Comparison of ENCODE assay signal across 1 cellular context in the genomic region with DNA sequence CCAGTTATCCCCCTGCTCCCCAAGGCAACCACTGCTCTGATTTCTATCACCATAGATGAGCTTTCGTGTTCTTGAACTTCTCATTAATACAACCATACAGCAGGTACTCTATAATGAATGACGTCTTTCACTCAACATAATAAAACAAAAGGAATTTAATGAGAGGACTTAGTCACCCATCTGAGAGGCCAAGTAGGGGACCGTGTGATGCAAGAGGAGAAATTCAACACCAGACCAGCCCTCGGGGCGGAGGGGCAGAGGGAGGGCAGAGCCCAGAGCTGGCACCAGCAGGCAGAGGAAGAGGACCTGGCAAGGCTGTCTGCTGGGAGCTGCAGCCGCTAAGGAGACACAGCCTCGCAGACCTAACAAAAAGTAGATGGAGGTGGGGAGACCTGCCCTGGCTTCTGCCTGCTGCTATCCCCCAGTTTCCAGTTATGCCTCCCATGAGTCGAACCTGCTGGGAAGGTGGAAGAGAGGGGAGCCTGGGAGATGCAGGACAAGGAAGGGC.
TF ChIP-seq lines count a peak whose summit lies in the region.

No MANE protein-coding gene starts in this region.

TF ChIP-seq in HEK293, 187 proteins besides CTCF, POLR2A, EP300 and RAD21 (continued from another document and continues in another):
- TF ChIP-seq ZNF391 (tag by site-specific recombination; IDR thresholded peaks at IDR 0.05; ENCODE audit: borderline replicate concordance, low read depth) (peak; percentile 57; the same call in 1 of the 2 replicates), ZNF146 (tag by site-specific recombination; IDR thresholded peaks at IDR 0.05) (0 out of 2 replicates have a peak, but pooled peaks have one; percentile 14), ZNF26 (tag by site-specific recombination; IDR thresholded peaks at IDR 0.05) (no peak), ZNF837 (tag by site-specific recombination; IDR thresholded peaks at IDR 0.05) (no peak), ZFP37 (tag by site-specific recombination; IDR thresholded peaks at IDR 0.05) (0 out of 2 replicates have a peak, but pooled peaks have one; percentile 39), ZNF274 (IDR thresholded peaks at IDR 0.05; ENCODE audit: low read length) (no peak), ZNF274 (tag by site-specific recombination; IDR thresholded peaks at IDR 0.05; ENCODE audit: borderline replicate concordance) (no peak), ZNF18 (tag by site-specific recombination; IDR thresholded peaks at IDR 0.05) (no peak), ZNF426 (tag by site-specific recombination; IDR thresholded peaks at IDR 0.05) (no peak), ZNF350 (tag by site-specific recombination; IDR thresholded peaks at IDR 0.05) (no peak), HOXA7 (CRISPR knock-in tag; IDR thresholded peaks at IDR 0.05; ENCODE audit: borderline replicate concordance) (no peak), ZNF214 (tag by site-specific recombination; IDR thresholded peaks at IDR 0.05; ENCODE audit: borderline replicate concordance) (no peak), ZNF19 (tag by site-specific recombination; IDR thresholded peaks at IDR 0.05; ENCODE audit: low read depth) (no peak), ZNF24 (tag by site-specific recombination; IDR thresholded peaks at IDR 0.05) (peak; percentile 96), ZNF621 (tag by site-specific recombination; IDR thresholded peaks at IDR 0.05) (no peak), ZNF701 (tag by site-specific recombination; IDR thresholded peaks at IDR 0.05) (no peak), ZNF248 (tag by site-specific recombination; IDR thresholded peaks at IDR 0.05) (no peak), ZFP3 (tag by site-specific recombination; IDR thresholded peaks at IDR 0.05; ENCODE audit: low read depth) (no peak), ZNF404 (tag by site-specific recombination; IDR thresholded peaks at IDR 0.05) (no peak), ZNF311 (tag by site-specific recombination; IDR thresholded peaks at IDR 0.05; ENCODE audit: borderline replicate concordance) (no peak), ZNF239 (tag by site-specific recombination; IDR thresholded peaks at IDR 0.05) (no peak), ZNF302 (tag by site-specific recombination; IDR thresholded peaks at IDR 0.05; ENCODE audit: low read depth) (no peak), ZFP41 (tag by site-specific recombination; IDR thresholded peaks at IDR 0.05; ENCODE audit: borderline replicate concordance) (no peak), ZNF558 (tag by site-specific recombination; IDR thresholded peaks at IDR 0.05) (peak; percentile 61; the same call in 1 of the 2 replicates), ZNF639 (tag by site-specific recombination; IDR thresholded peaks at IDR 0.05) (peak; percentile 89), KLF10 (tag by site-specific recombination; IDR thresholded peaks at IDR 0.05) (peak; percentile 92), ZFHX2 (tag by site-specific recombination; conservative IDR thresholded peaks at IDR 0.05) (no peak), ZNF112 (tag by site-specific recombination; IDR thresholded peaks at IDR 0.05) (no peak), GLIS1 (tag by site-specific recombination; IDR thresholded peaks at IDR 0.05) (peak; percentile 97), ZNF184 (tag by site-specific recombination; IDR thresholded peaks at IDR 0.05) (0 out of 2 replicates have a peak, but pooled peaks have one; percentile 67), KLF7 (tag by site-specific recombination; IDR thresholded peaks at IDR 0.05; ENCODE audit: borderline replicate concordance) (0 out of 2 replicates have a peak, but pooled peaks have one; percentile 46), ZNF140 (tag by site-specific recombination; IDR thresholded peaks at IDR 0.05) (no peak), ZEB2 (tag by site-specific recombination; IDR thresholded peaks at IDR 0.05) (peak; percentile 99), ZNF658 (tag by site-specific recombination; IDR thresholded peaks at IDR 0.05) (no peak), OSR2 (tag by site-specific recombination; IDR thresholded peaks at IDR 0.05) (peak; percentile 81), ELK4 (IDR thresholded peaks at IDR 0.05; ENCODE audit: borderline replicate concordance, low read depth, low read length) (no peak), ZNF23 (tag by site-specific recombination; IDR thresholded peaks at IDR 0.05; ENCODE audit: borderline replicate concordance) (no peak), ZBTB17 (tag by site-specific recombination; IDR thresholded peaks at IDR 0.05) (peak; percentile 98), KLF1 (tag by site-specific recombination; IDR thresholded peaks at IDR 0.05) (peak; percentile 67), BCL11A (tag by site-specific recombination; IDR thresholded peaks at IDR 0.05; ENCODE audit: low read depth) (peak; percentile 92), HOXD13 (CRISPR knock-in tag; IDR thresholded peaks at IDR 0.05; ENCODE audit: borderline replicate concordance) (0 out of 2 replicates have a peak, but pooled peaks have one; percentile 12), ZSCAN16 (tag by site-specific recombination; IDR thresholded peaks at IDR 0.05) (no peak), EGR2 (tag by site-specific recombination; IDR thresholded peaks at IDR 0.05; ENCODE audit: low read depth) (no peak), ZNF37A (tag by site-specific recombination; IDR thresholded peaks at IDR 0.05) (no peak), HOXC10 (CRISPR knock-in tag; IDR thresholded peaks at IDR 0.05) (no peak), ZNF416 (tag by site-specific recombination; IDR thresholded peaks at IDR 0.05) (no peak), ZNF10 (tag by site-specific recombination; IDR thresholded peaks at IDR 0.05) (no peak; the same call in 1 of the 2 replicates), KLF8 (tag by site-specific recombination; IDR thresholded peaks at IDR 0.05) (peak; percentile 92), ZNF148 (tag by site-specific recombination; IDR thresholded peaks at IDR 0.05; ENCODE audit: borderline replicate concordance) (no peak), ZNF768 (tag by site-specific recombination; IDR thresholded peaks at IDR 0.05) (no peak), ZNF133 (tag by site-specific recombination; IDR thresholded peaks at IDR 0.05) (no peak), KLF16 (tag by site-specific recombination; IDR thresholded peaks at IDR 0.05) (peak; percentile 91), ZNF530 (tag by site-specific recombination; IDR thresholded peaks at IDR 0.05; ENCODE audit: low read depth) (no peak), MYNN (tag by site-specific recombination; IDR thresholded peaks at IDR 0.05; ENCODE audit: borderline replicate concordance) (no peak), ZNF341 (tag by site-specific recombination; IDR thresholded peaks at IDR 0.05; ENCODE audit: low read depth) (peak; percentile 92), ZNF664 (tag by site-specific recombination; IDR thresholded peaks at IDR 0.05) (no peak), SP7 (tag by site-specific recombination; IDR thresholded peaks at IDR 0.05) (peak; percentile 98), GLIS2 (tag by site-specific recombination; IDR thresholded peaks at IDR 0.05) (peak; percentile 86)
- TF ChIP-seq, protein P1, sequence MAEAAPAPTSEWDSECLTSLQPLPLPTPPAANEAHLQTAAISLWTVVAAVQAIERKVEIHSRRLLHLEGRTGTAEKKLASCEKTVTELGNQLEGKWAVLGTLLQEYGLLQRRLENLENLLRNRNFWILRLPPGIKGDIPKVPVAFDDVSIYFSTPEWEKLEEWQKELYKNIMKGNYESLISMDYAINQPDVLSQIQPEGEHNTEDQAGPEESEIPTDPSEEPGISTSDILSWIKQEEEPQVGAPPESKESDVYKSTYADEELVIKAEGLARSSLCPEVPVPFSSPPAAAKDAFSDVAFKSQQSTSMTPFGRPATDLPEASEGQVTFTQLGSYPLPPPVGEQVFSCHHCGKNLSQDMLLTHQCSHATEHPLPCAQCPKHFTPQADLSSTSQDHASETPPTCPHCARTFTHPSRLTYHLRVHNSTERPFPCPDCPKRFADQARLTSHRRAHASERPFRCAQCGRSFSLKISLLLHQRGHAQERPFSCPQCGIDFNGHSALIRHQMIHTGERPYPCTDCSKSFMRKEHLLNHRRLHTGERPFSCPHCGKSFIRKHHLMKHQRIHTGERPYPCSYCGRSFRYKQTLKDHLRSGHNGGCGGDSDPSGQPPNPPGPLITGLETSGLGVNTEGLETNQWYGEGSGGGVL (tag by site-specific recombination; IDR thresholded peaks at IDR 0.05) = peak; percentile 78
- TF ChIP-seq, protein P2, sequence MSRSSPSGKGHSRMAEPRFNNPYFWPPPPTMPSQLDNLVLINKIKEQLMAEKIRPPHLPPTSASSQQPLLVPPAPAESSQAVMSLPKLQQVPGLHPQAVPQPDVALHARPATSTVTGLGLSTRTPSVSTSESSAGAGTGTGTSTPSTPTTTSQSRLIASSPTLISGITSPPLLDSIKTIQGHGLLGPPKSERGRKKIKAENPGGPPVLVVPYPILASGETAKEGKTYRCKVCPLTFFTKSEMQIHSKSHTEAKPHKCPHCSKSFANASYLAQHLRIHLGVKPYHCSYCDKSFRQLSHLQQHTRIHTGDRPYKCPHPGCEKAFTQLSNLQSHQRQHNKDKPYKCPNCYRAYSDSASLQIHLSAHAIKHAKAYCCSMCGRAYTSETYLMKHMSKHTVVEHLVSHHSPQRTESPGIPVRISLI (tag by site-specific recombination; IDR thresholded peaks at IDR 0.05) = no peak
- TF ChIP-seq, protein P3, sequence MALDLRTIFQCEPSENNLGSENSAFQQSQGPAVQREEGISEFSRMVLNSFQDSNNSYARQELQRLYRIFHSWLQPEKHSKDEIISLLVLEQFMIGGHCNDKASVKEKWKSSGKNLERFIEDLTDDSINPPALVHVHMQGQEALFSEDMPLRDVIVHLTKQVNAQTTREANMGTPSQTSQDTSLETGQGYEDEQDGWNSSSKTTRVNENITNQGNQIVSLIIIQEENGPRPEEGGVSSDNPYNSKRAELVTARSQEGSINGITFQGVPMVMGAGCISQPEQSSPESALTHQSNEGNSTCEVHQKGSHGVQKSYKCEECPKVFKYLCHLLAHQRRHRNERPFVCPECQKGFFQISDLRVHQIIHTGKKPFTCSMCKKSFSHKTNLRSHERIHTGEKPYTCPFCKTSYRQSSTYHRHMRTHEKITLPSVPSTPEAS (tag by site-specific recombination; IDR thresholded peaks at IDR 0.05) = peak; percentile 39; the same call in 1 of the 2 replicates
